In genomic region chr9:26125693-26126092, GRCh38 we compare ENCODE assay signal across 32 cellular contexts.
"Had no signal": no experiment of that assay in that cellular context is flagged by ENCODE, and none has a peak within 500 bp of the region (broad histone marks: within the 10 kb centered on the region; RNA-seq: fewer than 3 reads in every experiment).

No MANE protein-coding gene starts in this region.

- H3K27me3 ChIP-seq: MG63, SJCRH30 had no signal

- H3K9me3 ChIP-seq: MG63, SJCRH30 had no signal

- H3K4me1 ChIP-seq: SJCRH30 had no signal

- H2AFZ ChIP-seq: PC-9 had no signal

- H3K27ac Mint-ChIP-seq: T-helper 1 cell treated with Interleukin-12 subunit alpha and Interleukin-12 subunit beta and Interleukin-4 antibody, amounts not matched to agents 30 μg/mL and 1 μg/mL, for 36 hours had no signal

- H3K4me3 ChIP-seq: MG63, PC-9, SJCRH30, SK-N-MC had no signal

- ATAC-seq: Panc1 had no signal

- H3K27ac ChIP-seq: PC-9, SJCRH30, SK-N-MC had no signal

- H3K4me3 Mint-ChIP-seq: T-helper 1 cell treated with Interleukin-12 subunit alpha and Interleukin-12 subunit beta and Interleukin-4 antibody, amounts not matched to agents 30 μg/mL and 1 μg/mL, for 36 hours had no signal

- DNase-seq: Kasumi-1, KBM-7, MG63, NCI-H1048, NCI-H1092 treated with DMSO at 0.1 percent for 48 hours, NCI-H1105 treated with DMSO at 0.1 percent for 48 hours, NCI-H1417, NCI-H1436, NCI-H146, NCI-H1694, NCI-H187, NCI-H1930, NCI-H2029 treated with DMSO at 0.1 percent for 48 hours, NCI-H2081 treated with DMSO at 0.1 percent for 48 hours, NCI-H2107, NCI-H2171, NCI-H226, NCI-H446 treated with DMSO at 0.1 percent for 48 hours, NCI-H510A, NCI-H524, NCI-H526, NCI-H748 treated with DMSO at 0.1 percent for 48 hours, NCI-H82, PC-9, Right ventricle myocardium superior, SHP77 treated with DMSO at 0.1 percent for 48 hours, SJCRH30, SW 1271, T-helper 1 cell had no signal

- H3K36me3 ChIP-seq: MG63, SJCRH30 had no signal

- H3K4me2 ChIP-seq: PC-9 had no signal
